17 cellular contexts compared by ENCODE assay signal in the genomic region with DNA sequence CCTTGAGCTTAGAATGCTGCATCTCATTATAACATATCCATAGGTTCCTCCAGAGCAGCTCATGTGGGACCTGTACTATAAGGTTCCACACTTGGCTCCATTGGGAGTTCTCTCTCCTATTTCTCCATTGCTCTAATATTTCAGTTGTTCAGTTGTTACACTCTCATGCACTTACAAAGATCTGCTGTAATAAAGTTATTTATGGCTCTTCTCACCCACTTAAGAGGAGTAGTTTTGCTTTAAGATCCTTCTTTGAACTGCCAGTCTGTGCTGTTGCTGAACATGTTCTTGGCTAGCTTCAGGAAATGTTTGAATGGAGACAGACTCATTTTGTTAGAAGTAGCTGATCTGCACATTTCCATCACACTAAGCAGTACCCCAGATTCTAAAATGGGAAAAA.
"Had no signal": no experiment of that assay in that cellular context is flagged by ENCODE, and none has a peak within 500 bp of the region (broad histone marks: within the 10 kb centered on the region; RNA-seq: fewer than 3 reads in every experiment).

No MANE protein-coding gene starts in this region.

- DNase-seq: effector memory CD4-positive, alpha-beta T cell; glutamatergic neuron; kidney; left colon; mammary epithelial cell; natural killer cell; posterior cingulate gyrus; right lobe of liver; stimulated activated CD4-positive, alpha-beta T cell treated with anti-CD3 and anti-CD28 coated beads, Interleukin-15, amount 100 ng/mL, for 24 hours; stimulated activated CD4-positive, alpha-beta T cell treated with anti-CD3 and anti-CD28 coated beads, Interleukin-1b, Interleukin-23, amount 100 ng/mL, for 48 hours; stimulated activated CD4-positive, alpha-beta T cell treated with anti-CD3 and anti-CD28 coated beads, Interleukin-4, amount 100 ng/mL, for 24 hours; stimulated activated naive B cell treated with anti-CD40 and anti-IgM and Interleukin-4, amounts not matched to agents 10 μg/mL and 1 μg/mL and 100 μg/mL, for 72 hours; stimulated activated naive CD8-positive, alpha-beta T cell treated with anti-CD3 and anti-CD28 coated beads, Interleukin-15, amount 100 ng/mL, for 72 hours; testis; upper lobe of right lung had no signal

- ATAC-seq: esophagus mucosa; gastroesophageal sphincter; left colon; natural killer cell; right lobe of liver; stimulated activated naive B cell treated with anti-CD40 and anti-IgM and Interleukin-4, amounts not matched to agents 10 μg/mL and 1 μg/mL and 100 μg/mL, for 72 hours; stimulated activated naive CD8-positive, alpha-beta T cell treated with anti-CD3 and anti-CD28 coated beads, Interleukin-15, amount 100 ng/mL, for 72 hours; upper lobe of right lung had no signal
